8 cellular contexts compared by ENCODE assay signal in the genomic region with DNA sequence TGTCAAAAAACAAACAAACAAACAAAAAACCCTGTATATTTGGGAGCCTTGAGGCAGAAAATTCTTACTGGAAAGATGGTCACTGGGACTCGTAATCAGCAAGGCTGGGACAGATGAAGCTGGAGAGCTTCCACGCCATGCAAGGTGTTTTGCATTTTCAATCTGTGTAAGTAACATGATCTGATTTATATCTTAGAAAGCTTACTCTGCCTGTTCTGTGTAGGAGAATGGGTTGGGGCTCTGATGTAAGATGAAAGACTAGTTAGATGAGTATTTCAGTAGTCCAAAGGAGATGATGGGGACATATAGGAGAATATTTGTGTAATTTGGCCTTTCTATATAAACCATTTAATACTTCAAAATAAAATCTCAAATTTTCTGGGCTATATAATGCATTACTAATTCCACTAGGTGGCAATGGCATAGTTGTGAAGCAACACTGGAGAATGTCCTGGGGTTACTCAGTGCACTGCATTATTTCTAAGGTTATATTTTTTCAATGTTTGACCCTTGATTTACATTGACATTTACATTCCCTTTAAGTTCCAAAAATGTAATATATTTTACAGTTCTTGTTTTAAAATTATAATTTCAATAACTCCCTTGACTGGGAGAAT.
A peak's percentile ranks its signal among the peaks of the same experiment; 100 is the strongest.
DNase-seq lines count a peak whose midpoint lies in the region; ATAC-seq and TF ChIP-seq lines count a peak whose summit lies in the region.

No MANE protein-coding gene starts in this region.

- H3K27ac ChIP-seq in caudate nucleus (ENCODE audit: low read depth, low read length): no peak overlapping the region

- ATAC-seq in GM21619 (IDR thresholded peaks at IDR 0.05; ENCODE audit: unreplicated experiment) (peak; percentile 75), GM21360 (IDR thresholded peaks at IDR 0.05; ENCODE audit: unreplicated experiment) (no peak), HG03045 (IDR thresholded peaks at IDR 0.05; ENCODE audit: unreplicated experiment) (no peak)

- peak; percentile 48 for DNase-seq in D341Med (ENCODE audit: low spot score)
- peak; percentile 16 for DNase-seq in NCI-H510A (lab: John Stamatoyannopoulos, UW)
- DNase-seq in fibroblast of mammary gland (ENCODE audit: low read depth): peak; percentile 45
- no peak for DNase-seq in caudate nucleus (lab: John Stamatoyannopoulos, UW)
- DNase-seq in NCI-H2081 treated with DMSO at 0.1 percent for 48 hours (lab: John Stamatoyannopoulos, UW): no peak

- TF ChIP-seq CTCF in fibroblast of mammary gland (conservative IDR thresholded peaks at IDR 0.05; ENCODE audit: control insufficient read depth, insufficient read depth, low read depth, low read length): peak; percentile 58

- no peak overlapping the region for H3K4me3 ChIP-seq in fibroblast of mammary gland (ENCODE audit: control insufficient read depth, low read depth, low read length)

Comparison
In these comparisons a context has a peak if more than half of its experiments do, and no peak if none do; other contexts are left out.
1. DNase-seq: peak in D341Med (single experiment), NCI-H510A (single experiment) and fibroblast of mammary gland (single experiment); none in caudate nucleus (0 of 61) and NCI-H2081 treated with DMSO at 0.1 percent for 48 hours (single experiment).